1 cellular context compared by ENCODE assay signal in genomic region chr13:45339399-45339798, GRCh38.
TF ChIP-seq lines count a peak whose summit lies in the region.

No MANE protein-coding gene starts in this region.

TF ChIP-seq in H1, 55 proteins besides CTCF, POLR2A, EP300 and RAD21 (continued from another document):
- TF ChIP-seq GTF2F1 (IDR thresholded peaks at IDR 0.05; ENCODE audit: borderline replicate concordance, low read depth, low read length) (no peak), CHD2 (IDR thresholded peaks at IDR 0.05; ENCODE audit: low read length) (no peak), USF2 (IDR thresholded peaks at IDR 0.05; ENCODE audit: low read length) (no peak), SIRT6 (IDR thresholded peaks at IDR 0.05; ENCODE audit: low read length) (no peak), ATF3 (IDR thresholded peaks at IDR 0.05; ENCODE audit: insufficient read depth, low read depth, low read length) (no peak), FOSL1 (IDR thresholded peaks at IDR 0.05; ENCODE audit: insufficient read depth, low read depth, low read length) (no peak), SIX5 (IDR thresholded peaks at IDR 0.05; ENCODE audit: low read depth, low read length) (no peak), GABPA (IDR thresholded peaks at IDR 0.05; ENCODE audit: borderline replicate concordance, insufficient read depth, low read length) (no peak), BRCA1 (IDR thresholded peaks at IDR 0.05; ENCODE audit: low read depth, low read length) (no peak), PHF8 (conservative IDR thresholded peaks at IDR 0.05; ENCODE audit: low read depth, low read length) (no peak), TBP (IDR thresholded peaks at IDR 0.05; ENCODE audit: low read depth, low read length) (no peak), BACH1 (IDR thresholded peaks at IDR 0.05; ENCODE audit: low read length) (no peak), ASH2L (IDR thresholded peaks at IDR 0.05; ENCODE audit: low read length) (no peak), SAP30 (IDR thresholded peaks at IDR 0.05; ENCODE audit: insufficient read depth, insufficient replicate concordance, low read length) (no peak)
TF ChIP-seq in H1: peak in this region for 0.
